In the genomic region with DNA sequence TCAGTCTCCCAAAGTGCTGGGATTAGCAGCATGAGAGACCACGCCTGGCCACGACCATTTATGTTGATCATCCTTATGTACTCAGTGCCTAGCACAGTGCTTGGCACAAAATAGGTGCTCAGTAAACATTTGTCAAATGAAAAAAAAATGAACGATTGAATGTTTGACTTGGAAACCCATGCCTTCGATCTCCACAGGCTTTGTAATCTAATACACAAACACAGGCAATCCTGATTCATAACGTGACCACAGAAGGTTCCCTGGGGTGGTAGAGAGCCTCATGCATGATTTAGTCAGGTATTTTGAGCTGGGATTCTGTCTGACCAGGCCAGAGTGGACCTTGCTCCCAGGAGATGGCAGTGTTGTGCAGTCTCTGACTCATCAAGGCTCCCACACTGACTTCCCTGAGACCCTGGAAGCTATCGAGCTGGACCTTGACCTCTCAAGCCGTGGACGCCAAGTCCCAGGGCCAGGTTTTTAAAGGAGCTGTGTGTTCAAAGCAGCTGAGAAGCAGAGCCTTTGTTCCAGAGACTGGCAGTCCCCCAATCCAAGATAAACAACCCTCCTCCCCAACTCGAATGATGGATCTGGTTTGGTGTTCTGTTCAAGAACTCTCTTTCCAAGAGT, we compare ENCODE assay signal across 1 cellular context.
TF ChIP-seq lines count a peak whose summit lies in the region.

No MANE protein-coding gene starts in this region.

TF ChIP-seq in A549, 52 proteins besides CTCF, POLR2A, EP300 and RAD21 (continued from another document):
- TF ChIP-seq FOSL2 (IDR thresholded peaks at IDR 0.05) (peak; percentile 38; the same call in 1 of the 2 replicates), FOSL2 (CRISPR knock-in tag; IDR thresholded peaks at IDR 0.05) (peak; percentile 88), NPAS2 (CRISPR knock-in tag; IDR thresholded peaks at IDR 0.05; ENCODE audit: borderline replicate concordance) (no peak)
TF ChIP-seq in A549: peak in this region for 3.
